Comparison of ENCODE assay signal across 24 cellular contexts in genomic region chr11:221998-222789, GRCh38. TPM values are rescaled to one million over a fixed set of nuclear protein-coding genes. Genes with fewer than 3 reads are reported as not detected.
DNase-seq lines count a peak whose midpoint lies in the region; ATAC-seq, FAIRE-seq and TF ChIP-seq lines count a peak whose summit lies in the region.
"Had no signal": no experiment of that assay in that cellular context is flagged by ENCODE, and none has a peak within 500 bp of the region (broad histone marks: within the 10 kb centered on the region; RNA-seq: fewer than 3 reads in every experiment).

No MANE protein-coding gene starts in this region.

- H4K20me1 ChIP-seq in K562 (replicated peaks; ENCODE audit: control insufficient read depth, insufficient read depth, low read length), result no peaks in the 10 kb centered on the region

- no peak overlapping the region for H3K4me2 ChIP-seq in K562 (ENCODE audit: insufficient read depth, low read length)
- H3K4me2 ChIP-seq: GM23338 had no signal

- FAIRE-seq in K562 (lab: Jason Lieb, UNC) (no peak), GM12891 (lab: Jason Lieb, UNC) (no peak)
- FAIRE-seq: GM12878 had no signal

- H3K36me3 ChIP-seq in H7 (replicated peaks; ENCODE audit: control insufficient read depth, insufficient read depth, low read length), result no peaks in the 10 kb centered on the region; the same call in 1 of the 2 replicates
- H3K36me3 ChIP-seq in K562 (ENCODE audit: control insufficient read depth, insufficient read depth, low read length), result peaks cover 41% of the 10 kb centered on the region; the same call in 2 of the 3 replicates

- H3K79me2 ChIP-seq in K562 (ENCODE audit: control insufficient read depth, insufficient read depth, low read length), result no peaks in the 10 kb centered on the region

- CTCF ChIA-PET in K562 (lab: Yijun Ruan, JAX; ENCODE audit: low intra/inter-chr PET ratio), result no interaction called here

- H3K4me3 ChIP-seq in H7 (ENCODE audit: insufficient read depth, low read depth, low read length) (no peak overlapping the region), K562 (no peak overlapping the region)
- H3K4me3 ChIP-seq: GM12878, GM23338 had no signal

- no peak for TF ChIP-seq CTCF in K562 (IDR thresholded peaks at IDR 0.05 in 2 of 3, conservative IDR thresholded peaks at IDR 0.05 in 1 of 3; ENCODE audit: insufficient read depth in 2 of 3, low read depth in 1 of 3, low read length in 3 of 3)

- DNase-seq in H7 (peak; percentile 22), K562 (ENCODE audit: extremely low read depth in 1 of 4, low spot score in 3 of 4) (no peak), mesenteric fat pad (ENCODE audit: low spot score) (peak; percentile 77), HUDEP-2 (lab: John Stamatoyannopoulos, UW; ENCODE audit: unreplicated experiment in 76 of 76) (no peak), GM12891 (ENCODE audit: insufficient read length, low spot score) (no peak)
- no peak for DNase-seq in stimulated activated naive CD4-positive, alpha-beta T cell treated with Interleukin-2 at 50 U/mL for 16 hours (lab: John Stamatoyannopoulos, UW)
- DNase-seq: activated CD4-positive, CD25-positive, alpha-beta regulatory T cell treated with anti-CD3 and anti-CD28 coated beads, Interleukin-2, amount 50 U/mL, for 72 hours; amniotic stem cell; central memory CD4-positive, alpha-beta T cell; GF-D8; KG1; MV-4-11; NCI-H187; NCI-H2227 treated with DMSO at 0.1 percent for 48 hours; stimulated activated CD4-positive, alpha-beta T cell treated with anti-CD3 and anti-CD28 coated beads, Interleukin-15, amount 100 ng/mL, for 24 hours had no signal

- intact Hi-C loops in K562 (cut with micrococcal nuclease), result no loop called here

- peak overlapping the region in 1 of 2 experiments; percentile 61; a peak in 2 of 4 replicates for H3K9ac ChIP-seq in K562 (ENCODE audit: insufficient read depth in 1 of 2, low read depth in 2 of 2, low read length in 2 of 2)

- H3K9me1 ChIP-seq in K562 (ENCODE audit: control insufficient read depth, insufficient read depth, low read length), result no peaks in the 10 kb centered on the region

- H3K27me3 ChIP-seq in H7 (ENCODE audit: control insufficient read depth, insufficient read depth, low read length) (no peaks in the 10 kb centered on the region), K562 (ENCODE audit: control insufficient read depth in 2 of 2, insufficient read depth in 2 of 2, low read length in 2 of 2) (no peaks in the 10 kb centered on the region)
- H3K27me3 ChIP-seq: neutrophil had no signal

- no peak for ATAC-seq in K562
- ATAC-seq: CD8-positive, alpha-beta T cell; GM12878; GM23338; left lobe of liver had no signal

- in situ Hi-C loops in K562 (cut with MboI), result no loop called here

- TF ChIP-seq EP300 in K562 (IDR thresholded peaks at IDR 0.05; ENCODE audit: low read length), result no peak

- peaks cover 21 to 30% of the 10 kb centered on the region in 2 experiments; a peak in 4 of 5 replicates for H3K4me1 ChIP-seq in K562 (replicated peaks in 1 of 2; ENCODE audit: control insufficient read depth in 2 of 2, insufficient read depth in 2 of 2, low read length in 2 of 2)

- POLR2A ChIA-PET in K562 (lab: Yijun Ruan, JAX), result interaction anchor here (1.3 to 2.3 kb wide), 2 partner anchors 13 to 15 kb away, joined by 5 to 10 read pairs; partner anchors contain the start of genes BET1L and RIC8A

- no peak for TF ChIP-seq POLR2A in K562 (conservative IDR thresholded peaks at IDR 0.05)
- no peak for TF ChIP-seq POLR2A in GM12891 (IDR thresholded peaks at IDR 0.05; ENCODE audit: low read depth, low read length)

- H2AFZ ChIP-seq in K562 (ENCODE audit: low read depth, low read length), result no peak overlapping the region
- H2AFZ ChIP-seq: GM23338 had no signal

- no peak for TF ChIP-seq RAD21 in K562 (CRISPR knock-in tag; conservative IDR thresholded peaks at IDR 0.05 in 1 of 2, IDR thresholded peaks at IDR 0.05 in 1 of 2)

- BruUV-seq in K562 (replicated peaks; lab: Mats Ljungman, UMichigan), result no TSS peak

- H3K9me3 ChIP-seq in K562 (replicated peaks; ENCODE audit: control insufficient read depth, insufficient read depth, low read depth, low read length), result peaks cover 21% of the 10 kb centered on the region
- H3K9me3 ChIP-seq: neutrophil had no signal

- no peak overlapping the region; the same call in 2 of the 3 replicates for H3K27ac ChIP-seq in K562 (ENCODE audit: extremely low read depth, low read depth, low read length)
- H3K27ac ChIP-seq: neutrophil had no signal

- 96% methylated on average over 14 of the region's 14 CpGs for WGBS in K562 (ENCODE audit: insufficient coverage, low coverage, missing lambda C conversion rate)

RNA-seq across cellular contexts. Expression of gene SIRT3, which starts 13.9 kb away (rescaled TPM):
- 10.7 and 12.3 TPM in 2 replicates for total RNA-seq in H7 (2014; rRNA removed; shearing (Covaris generic))
- total RNA-seq in K562 (2011; cell fraction: chromatin; rRNA removed; ENCODE audit: low replicate concordance), result 63.3 and 67.6 TPM in 2 replicates
- total RNA-seq in K562 (2011; cell fraction: nucleolus; rRNA removed), result 36.5 and 39.2 TPM in 2 replicates
- total RNA-seq in K562 (2011; cell fraction: nucleoplasm; rRNA removed), result 42.6 and 50.4 TPM in 2 replicates
- 13.3 and 14.5 TPM in 2 replicates for total RNA-seq in K562 (2014; rRNA removed)
- 8.6 and 8.7 TPM in 2 replicates for total RNA-seq in K562 (2014; rRNA removed; fragmentation: Illumina TruSeq; extraction: Trizol)
- 8.2 and 10.0 TPM in 2 replicates for total RNA-seq in K562 (2015; rRNA removed; fragmentation: Illumina TruSeq; extraction: Trizol)
- 14.9 and 15.2 TPM in 2 replicates for total RNA-seq in K562 (2021)
- polyA plus RNA-seq in K562 (2011; rRNA removed), result 21.0 and 21.2 TPM in 2 replicates
- polyA plus RNA-seq in K562 (2011; cell fraction: cytosol; rRNA removed), result 28.7 and 34.0 TPM in 2 replicates
- 35.7 and 37.1 TPM in 2 replicates for polyA plus RNA-seq in K562 (2011; cell fraction: nucleus; rRNA removed)
- 19.8 and 24.0 TPM in 2 replicates for polyA plus RNA-seq in K562 (2012)
- polyA plus RNA-seq in K562 (2014; fragmentation: Illumina TruSeq; extraction: Trizol), result 18.4 and 20.5 TPM in 2 replicates
- 1 to 10 TPM; 1.9 to 2.9 TPM for polyA plus RNA-seq in K562 (2014; fragmentation: Nextera tagmentation; extraction: Ambion mirVana)
- 23.8 and 27.5 TPM in 2 replicates for polyA plus RNA-seq in K562 (2014; rRNA removed)
- polyA minus RNA-seq in K562 (2011; rRNA and poly(A)+ RNA removed), result 15.4 and 17.4 TPM in 2 replicates
- 5.5 and 16.2 TPM in 2 replicates for polyA minus RNA-seq in K562 (2011; cell fraction: cytosol; rRNA and poly(A)+ RNA removed)
- 10.7 and 13.6 TPM in 2 replicates for polyA minus RNA-seq in K562 (2011; cell fraction: nucleus; rRNA and poly(A)+ RNA removed)
- total RNA-seq in mesenteric fat pad, result 14.1 TPM
- polyA plus RNA-seq in GM12891 (2012; ENCODE audit: low read depth, missing spikeins), result 17.3 TPM

RNA-seq across cellular contexts. Expression of gene PSMD13, which starts 14.6 kb away (rescaled TPM):
- total RNA-seq in H7 (2014; rRNA removed; shearing (Covaris generic)), result 186 and 234 TPM in 2 replicates
- 209 and 273 TPM in 2 replicates for total RNA-seq in K562 (2011; cell fraction: chromatin; rRNA removed; ENCODE audit: low replicate concordance)
- total RNA-seq in K562 (2011; cell fraction: nucleolus; rRNA removed), result 153 and 159 TPM in 2 replicates
- 172 and 176 TPM in 2 replicates for total RNA-seq in K562 (2011; cell fraction: nucleoplasm; rRNA removed)
- total RNA-seq in K562 (2014; rRNA removed), result 279 and 309 TPM in 2 replicates
- total RNA-seq in K562 (2014; rRNA removed; fragmentation: Illumina TruSeq; extraction: Trizol), result 199 and 209 TPM in 2 replicates
- total RNA-seq in K562 (2015; rRNA removed; fragmentation: Illumina TruSeq; extraction: Trizol), result 176 and 185 TPM in 2 replicates
- 236 and 254 TPM in 2 replicates for total RNA-seq in K562 (2021)
- polyA plus RNA-seq in K562 (2011; rRNA removed), result 225 and 267 TPM in 2 replicates
- 208 and 225 TPM in 2 replicates for polyA plus RNA-seq in K562 (2011; cell fraction: cytosol; rRNA removed)
- polyA plus RNA-seq in K562 (2011; cell fraction: nucleus; rRNA removed), result 238 and 252 TPM in 2 replicates
- polyA plus RNA-seq in K562 (2012), result 146 and 216 TPM in 2 replicates
- polyA plus RNA-seq in K562 (2014; fragmentation: Illumina TruSeq; extraction: Trizol), result 225 and 237 TPM in 2 replicates
- 100 to 1,000 TPM; 370 to 383 TPM for polyA plus RNA-seq in K562 (2014; fragmentation: Nextera tagmentation; extraction: Ambion mirVana)
- polyA plus RNA-seq in K562 (2014; rRNA removed), result 292 and 304 TPM in 2 replicates
- 144 and 174 TPM in 2 replicates for polyA minus RNA-seq in K562 (2011; rRNA and poly(A)+ RNA removed)
- 61.1 and 89.0 TPM in 2 replicates for polyA minus RNA-seq in K562 (2011; cell fraction: cytosol; rRNA and poly(A)+ RNA removed)
- polyA minus RNA-seq in K562 (2011; cell fraction: nucleus; rRNA and poly(A)+ RNA removed), result 54.5 and 75.3 TPM in 2 replicates
- 100 TPM for total RNA-seq in mesenteric fat pad
- 125 TPM for polyA plus RNA-seq in GM12891 (2012; ENCODE audit: low read depth, missing spikeins)

RNA-seq across cellular contexts. Expression of gene RIC8A, which starts 14.7 kb away (rescaled TPM):
- total RNA-seq in H7 (2014; rRNA removed; shearing (Covaris generic)), result 103 and 125 TPM in 2 replicates
- 113 and 349 TPM in 2 replicates for total RNA-seq in K562 (2011; cell fraction: chromatin; rRNA removed; ENCODE audit: low replicate concordance)
- total RNA-seq in K562 (2011; cell fraction: nucleolus; rRNA removed), result 221 and 252 TPM in 2 replicates
- total RNA-seq in K562 (2011; cell fraction: nucleoplasm; rRNA removed), result 129 and 148 TPM in 2 replicates
- total RNA-seq in K562 (2014; rRNA removed), result 92.6 and 135 TPM in 2 replicates
- total RNA-seq in K562 (2014; rRNA removed; fragmentation: Illumina TruSeq; extraction: Trizol), result 43.5 and 50.6 TPM in 2 replicates
- 85.8 and 86.3 TPM in 2 replicates for total RNA-seq in K562 (2015; rRNA removed; fragmentation: Illumina TruSeq; extraction: Trizol)
- total RNA-seq in K562 (2021), result 103 and 108 TPM in 2 replicates
- polyA plus RNA-seq in K562 (2011; rRNA removed), result 72.1 and 81.8 TPM in 2 replicates
- 86.8 and 148 TPM in 2 replicates for polyA plus RNA-seq in K562 (2011; cell fraction: cytosol; rRNA removed)
- polyA plus RNA-seq in K562 (2011; cell fraction: nucleus; rRNA removed), result 298 and 428 TPM in 2 replicates
- polyA plus RNA-seq in K562 (2012), result 79.6 and 101 TPM in 2 replicates
- polyA plus RNA-seq in K562 (2014; fragmentation: Illumina TruSeq; extraction: Trizol), result 88.1 and 93.2 TPM in 2 replicates
- 10 to 100 TPM; 10.7 to 13.6 TPM for polyA plus RNA-seq in K562 (2014; fragmentation: Nextera tagmentation; extraction: Ambion mirVana)
- polyA plus RNA-seq in K562 (2014; rRNA removed), result 69.6 and 109 TPM in 2 replicates
- polyA minus RNA-seq in K562 (2011; rRNA and poly(A)+ RNA removed), result 54.7 and 72.9 TPM in 2 replicates
- 45.9 and 91.2 TPM in 2 replicates for polyA minus RNA-seq in K562 (2011; cell fraction: cytosol; rRNA and poly(A)+ RNA removed)
- 83.9 and 102 TPM in 2 replicates for polyA minus RNA-seq in K562 (2011; cell fraction: nucleus; rRNA and poly(A)+ RNA removed)
- total RNA-seq in mesenteric fat pad, result 107 TPM
- polyA plus RNA-seq in GM12891 (2012; ENCODE audit: low read depth, missing spikeins), result 55.0 TPM

RNA-seq across cellular contexts. Expression of gene BET1L, which starts 15.0 kb away (rescaled TPM):
- 21.5 and 23.7 TPM in 2 replicates for total RNA-seq in H7 (2014; rRNA removed; shearing (Covaris generic))
- total RNA-seq in K562 (2011; cell fraction: chromatin; rRNA removed; ENCODE audit: low replicate concordance), result 168 and 375 TPM in 2 replicates
- total RNA-seq in K562 (2011; cell fraction: nucleolus; rRNA removed), result 219 and 250 TPM in 2 replicates
- 182 and 198 TPM in 2 replicates for total RNA-seq in K562 (2011; cell fraction: nucleoplasm; rRNA removed)
- total RNA-seq in K562 (2014; rRNA removed), result 18.3 and 26.8 TPM in 2 replicates
- total RNA-seq in K562 (2014; rRNA removed; fragmentation: Illumina TruSeq; extraction: Trizol), result 12.6 and 18.8 TPM in 2 replicates
- total RNA-seq in K562 (2015; rRNA removed; fragmentation: Illumina TruSeq; extraction: Trizol), result 19.9 and 21.3 TPM in 2 replicates
- 55.9 and 59.7 TPM in 2 replicates for total RNA-seq in K562 (2021)
- 69.1 and 111 TPM in 2 replicates for polyA plus RNA-seq in K562 (2011; rRNA removed)
- polyA plus RNA-seq in K562 (2011; cell fraction: cytosol; rRNA removed), result 133 and 146 TPM in 2 replicates
- polyA plus RNA-seq in K562 (2011; cell fraction: nucleus; rRNA removed), result 154 and 183 TPM in 2 replicates
- 42.7 and 71.4 TPM in 2 replicates for polyA plus RNA-seq in K562 (2012)
- 65.3 and 66.3 TPM in 2 replicates for polyA plus RNA-seq in K562 (2014; fragmentation: Illumina TruSeq; extraction: Trizol)
- polyA plus RNA-seq in K562 (2014; fragmentation: Nextera tagmentation; extraction: Ambion mirVana), result 10 to 100 TPM in 1 of 2 experiments, 1 to 10 TPM in 1; 9.9 to 12.1 TPM
- 41.1 and 49.5 TPM in 2 replicates for polyA plus RNA-seq in K562 (2014; rRNA removed)
- 80.3 and 82.9 TPM in 2 replicates for polyA minus RNA-seq in K562 (2011; rRNA and poly(A)+ RNA removed)
- polyA minus RNA-seq in K562 (2011; cell fraction: cytosol; rRNA and poly(A)+ RNA removed), result 38.7 and 41.0 TPM in 2 replicates
- 94.4 and 132 TPM in 2 replicates for polyA minus RNA-seq in K562 (2011; cell fraction: nucleus; rRNA and poly(A)+ RNA removed)
- total RNA-seq in mesenteric fat pad, result 53.4 TPM
- polyA plus RNA-seq in GM12891 (2012; ENCODE audit: low read depth, missing spikeins), result 31.1 TPM

RNA-seq across cellular contexts. Expression of gene SCGB1C1, which starts 29.3 kb away (rescaled TPM):
- total RNA-seq in H7 (2014; rRNA removed; shearing (Covaris generic)), result not detected in 2 replicates
- total RNA-seq in K562 (2011; cell fraction: chromatin; rRNA removed; ENCODE audit: low replicate concordance), result not detected in 2 replicates
- not detected in 2 replicates for total RNA-seq in K562 (2011; cell fraction: nucleolus; rRNA removed)
- total RNA-seq in K562 (2011; cell fraction: nucleoplasm; rRNA removed), result not detected in 2 replicates
- total RNA-seq in K562 (2014; rRNA removed) (not detected in 2 replicates), K562 (2014; rRNA removed; fragmentation: Illumina TruSeq; extraction: Trizol) (not detected in 2 replicates), K562 (2015; rRNA removed; fragmentation: Illumina TruSeq; extraction: Trizol) (not detected in 2 replicates), K562 (2021) (not detected in 2 replicates), mesenteric fat pad (not detected)
- polyA plus RNA-seq in K562 (2011; rRNA removed) (not detected in 2 replicates), K562 (2014; fragmentation: Illumina TruSeq; extraction: Trizol) (not detected in 2 replicates), K562 (2014; fragmentation: Nextera tagmentation; extraction: Ambion mirVana) (not detected), K562 (2014; rRNA removed) (not detected in 2 replicates)
- polyA plus RNA-seq in K562 (2011; cell fraction: cytosol; rRNA removed), result not detected in 2 replicates
- polyA plus RNA-seq in K562 (2011; cell fraction: nucleus; rRNA removed), result not detected in 2 replicates
- polyA plus RNA-seq in K562 (2012), result not detected in 2 replicates
- not detected in 2 replicates for polyA minus RNA-seq in K562 (2011; rRNA and poly(A)+ RNA removed)
- not detected in 2 replicates for polyA minus RNA-seq in K562 (2011; cell fraction: cytosol; rRNA and poly(A)+ RNA removed)
- polyA minus RNA-seq in K562 (2011; cell fraction: nucleus; rRNA and poly(A)+ RNA removed), result not detected in 2 replicates
- not detected for polyA plus RNA-seq in GM12891 (2012; ENCODE audit: low read depth, missing spikeins)
- total RNA-seq: CD8-positive, alpha-beta T cell; esophagus mucosa; glomerular endothelial cell; GM12878; GM23338; left lobe of liver; mucosa of gallbladder; SK-MEL-5 had no signal
- polyA plus RNA-seq: GM12878, GM23338 had no signal

Comparison
In these comparisons a context has a peak if more than half of its experiments do, and no peak if none do; other contexts are left out.
1. DNase-seq: peak in H7 (single experiment) and mesenteric fat pad (single experiment); none in K562 (0 of 4), HUDEP-2 (0 of 76), GM12891 (single experiment) and stimulated activated naive CD4-positive, alpha-beta T cell treated with Interleukin-2 at 50 U/mL for 16 hours (single experiment).